In genomic region chr12:105698047-105698446, GRCh38 we compare ENCODE assay signal across 18 cellular contexts.
DNase-seq lines count a peak whose midpoint lies in the region; ATAC-seq and TF ChIP-seq lines count a peak whose summit lies in the region.
"Had no signal": no experiment of that assay in that cellular context is flagged by ENCODE, and none has a peak within 500 bp of the region (broad histone marks: within the 10 kb centered on the region; RNA-seq: fewer than 3 reads in every experiment).

No MANE protein-coding gene starts in this region.

- H4K20me1 ChIP-seq in osteoblast (ENCODE audit: insufficient read depth, low read length), result no peaks in the 10 kb centered on the region

- H3K9ac ChIP-seq in NT2/D1 (ENCODE audit: insufficient read length, low read depth), result no peak overlapping the region

- TF ChIP-seq CTCF in A673 (conservative IDR thresholded peaks at IDR 0.05; ENCODE audit: low read depth, low read length) (no peak), HEK293 (tag by site-specific recombination; IDR thresholded peaks at IDR 0.05) (no peak), fibroblast of villous mesenchyme (IDR thresholded peaks at IDR 0.05; ENCODE audit: insufficient read depth, low read depth, low read length) (no peak), osteoblast (IDR thresholded peaks at IDR 0.05; ENCODE audit: extremely low read depth, low read depth, low read length) (no peak)

- H3K9me3 ChIP-seq in A673 (ENCODE audit: low read depth, low read length, poor library complexity, severe bottlenecking), result no peaks in the 10 kb centered on the region
- no peaks in the 10 kb centered on the region; the same call in 1 of the 2 replicates for H3K9me3 ChIP-seq in HEK293 (ENCODE audit: control insufficient read depth, insufficient read depth, low read depth, low read length)
- peaks cover 27% of the 10 kb centered on the region for H3K9me3 ChIP-seq in NT2/D1 (ENCODE audit: insufficient read depth, low read length)
- no peaks in the 10 kb centered on the region for H3K9me3 ChIP-seq in osteoblast (ENCODE audit: low read depth, low read length)

- H3K36me3 ChIP-seq in A673 (ENCODE audit: insufficient read depth, low read length, poor library complexity, severe bottlenecking), result no peaks in the 10 kb centered on the region
- no peaks in the 10 kb centered on the region for H3K36me3 ChIP-seq in HEK293 (ENCODE audit: control insufficient read depth in 2 of 2, insufficient read depth in 1 of 2, low read length in 2 of 2)
- H3K36me3 ChIP-seq in NT2/D1 (ENCODE audit: insufficient read depth, insufficient read length, low read length), result no peaks in the 10 kb centered on the region
- no peaks in the 10 kb centered on the region for H3K36me3 ChIP-seq in osteoblast (ENCODE audit: insufficient read depth, low read length)

- H2AFZ ChIP-seq in osteoblast (ENCODE audit: low read length), result no peak overlapping the region

- H3K27me3 ChIP-seq in A673 (replicated peaks; ENCODE audit: insufficient read depth, low read depth, low read length, poor library complexity) (no peaks in the 10 kb centered on the region), NT2/D1 (ENCODE audit: insufficient read depth, insufficient read length) (no peaks in the 10 kb centered on the region), osteoblast (ENCODE audit: insufficient read depth, low read length) (no peaks in the 10 kb centered on the region)

- peak; percentile 41 for DNase-seq in A673 (ENCODE audit: low spot score)
- DNase-seq in NT2/D1 (ENCODE audit: low read depth, low spot score), result peak; percentile 49
- peak; percentile 6 for DNase-seq in fibroblast of villous mesenchyme (ENCODE audit: low read depth)
- no peak for DNase-seq in hepatic stellate cell (ENCODE audit: low spot score)
- no peak for DNase-seq in osteoblast (ENCODE audit: insufficient read length, low spot score, missing footprints)
- DNase-seq: AML-193; CD4-positive, CD25-positive, alpha-beta regulatory T cell; DMS79; GF-D8; NCI-H1048; NCI-H146; NCI-H2081 treated with DMSO at 0.1 percent for 48 hours; NCI-H774; SIG-M5 had no signal

- BruUV-seq in A673 (replicated peaks; lab: Mats Ljungman, UMichigan), result no TSS peak

- ATAC-seq in HG03135 (IDR thresholded peaks at IDR 0.05; ENCODE audit: unreplicated experiment) (no peak), HG02571 (IDR thresholded peaks at IDR 0.05; ENCODE audit: unreplicated experiment) (no peak)
- ATAC-seq: A549 had no signal

- H3K4me2 ChIP-seq in osteoblast (ENCODE audit: insufficient read depth, low read length), result no peak overlapping the region
- H3K4me2 ChIP-seq: A549 had no signal

- H3K4me3 ChIP-seq in A673 (ENCODE audit: low read depth, low read length, poor library complexity, severe bottlenecking) (no peak overlapping the region), HEK293 (ENCODE audit: low read depth, low read length) (no peak overlapping the region), NT2/D1 (ENCODE audit: insufficient read length, low read depth) (no peak overlapping the region), fibroblast of villous mesenchyme (ENCODE audit: low read depth, low read length) (no peak overlapping the region), osteoblast (ENCODE audit: insufficient read depth, low read length) (no peak overlapping the region)
- H3K4me3 ChIP-seq: A549 had no signal

- H3K4me1 ChIP-seq in A673 (ENCODE audit: insufficient read depth, low read length, poor library complexity, severe bottlenecking), result no peaks in the 10 kb centered on the region
- no peaks in the 10 kb centered on the region for H3K4me1 ChIP-seq in HEK293 (ENCODE audit: control insufficient read depth, insufficient read depth, low read length)
- H3K4me1 ChIP-seq in NT2/D1 (ENCODE audit: insufficient read depth, insufficient read length), result no peaks in the 10 kb centered on the region
- H3K4me1 ChIP-seq in osteoblast (ENCODE audit: insufficient read depth, low read length), result no peaks in the 10 kb centered on the region
- H3K4me1 ChIP-seq: A549 had no signal

- H3K27ac ChIP-seq in A673 (ENCODE audit: low read depth, low read length, poor library complexity, severe bottlenecking) (no peak overlapping the region), HEK293 (ENCODE audit: extremely low read depth, low read depth, low read length) (no peak overlapping the region), osteoblast (ENCODE audit: low read depth, low read length) (no peak overlapping the region)
- H3K27ac ChIP-seq: A549 had no signal

- H3K79me2 ChIP-seq in osteoblast (ENCODE audit: insufficient read depth, low read length), result no peaks in the 10 kb centered on the region

- CTCF ChIA-PET in A673 (lab: Charles Lee), result no interaction called here
- CTCF ChIA-PET in HEK293 (lab: Yijun Ruan, JAX), result no interaction called here

- POLR2A ChIA-PET in A673 (lab: Charles Lee; ENCODE audit: low non-redundant PET) (no interaction called here), HEK293 (lab: Yijun Ruan, JAX) (no interaction called here)

- intact Hi-C loops in A673 (cut with micrococcal nuclease; ENCODE audit: unreplicated experiment), result no loop called here

TF ChIP-seq in HEK293, 187 proteins besides CTCF, POLR2A, EP300 and RAD21:
- peak; percentile 56 for TF ChIP-seq KLF1 (tag by site-specific recombination; IDR thresholded peaks at IDR 0.05)
- no peak for TF ChIP-seq WT1 (tag by site-specific recombination; IDR thresholded peaks at IDR 0.05)
- peak; percentile 68 for TF ChIP-seq ZIC2 (tag by site-specific recombination; IDR thresholded peaks at IDR 0.05)
- TF ChIP-seq, protein P1, sequence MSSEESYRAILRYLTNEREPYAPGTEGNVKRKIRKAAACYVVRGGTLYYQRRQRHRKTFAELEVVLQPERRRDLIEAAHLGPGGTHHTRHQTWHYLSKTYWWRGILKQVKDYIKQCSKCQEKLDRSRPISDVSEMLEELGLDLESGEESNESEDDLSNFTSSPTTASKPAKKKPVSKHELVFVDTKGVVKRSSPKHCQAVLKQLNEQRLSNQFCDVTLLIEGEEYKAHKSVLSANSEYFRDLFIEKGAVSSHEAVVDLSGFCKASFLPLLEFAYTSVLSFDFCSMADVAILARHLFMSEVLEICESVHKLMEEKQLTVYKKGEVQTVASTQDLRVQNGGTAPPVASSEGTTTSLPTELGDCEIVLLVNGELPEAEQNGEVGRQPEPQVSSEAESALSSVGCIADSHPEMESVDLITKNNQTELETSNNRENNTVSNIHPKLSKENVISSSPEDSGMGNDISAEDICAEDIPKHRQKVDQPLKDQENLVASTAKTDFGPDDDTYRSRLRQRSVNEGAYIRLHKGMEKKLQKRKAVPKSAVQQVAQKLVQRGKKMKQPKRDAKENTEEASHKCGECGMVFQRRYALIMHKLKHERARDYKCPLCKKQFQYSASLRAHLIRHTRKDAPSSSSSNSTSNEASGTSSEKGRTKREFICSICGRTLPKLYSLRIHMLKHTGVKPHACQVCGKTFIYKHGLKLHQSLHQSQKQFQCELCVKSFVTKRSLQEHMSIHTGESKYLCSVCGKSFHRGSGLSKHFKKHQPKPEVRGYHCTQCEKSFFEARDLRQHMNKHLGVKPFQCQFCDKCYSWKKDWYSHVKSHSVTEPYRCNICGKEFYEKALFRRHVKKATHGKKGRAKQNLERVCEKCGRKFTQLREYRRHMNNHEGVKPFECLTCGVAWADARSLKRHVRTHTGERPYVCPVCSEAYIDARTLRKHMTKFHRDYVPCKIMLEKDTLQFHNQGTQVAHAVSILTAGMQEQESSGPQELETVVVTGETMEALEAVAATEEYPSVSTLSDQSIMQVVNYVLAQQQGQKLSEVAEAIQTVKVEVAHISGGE (tag by site-specific recombination; conservative IDR thresholded peaks at IDR 0.05; ENCODE audit: low read depth), result no peak
TF ChIP-seq in HEK293: peak in this region for 2.

Comparison
In these comparisons a context has a peak if more than half of its experiments do, and no peak if none do; other contexts are left out.
1. DNase-seq: peak in A673 (single experiment), NT2/D1 (single experiment) and fibroblast of villous mesenchyme (single experiment); none in hepatic stellate cell (single experiment) and osteoblast (single experiment).